18 cellular contexts compared by ENCODE assay signal in genomic region chr18:63445067-63445466, GRCh38. TPM values are rescaled to one million over a fixed set of nuclear protein-coding genes. Genes with fewer than 3 reads are reported as not detected.
A peak's percentile ranks its signal among the peaks of the same experiment; 100 is the strongest.
DNase-seq lines count a peak whose midpoint lies in the region; ATAC-seq and TF ChIP-seq lines count a peak whose summit lies in the region.
"Had no signal": no experiment of that assay in that cellular context is flagged by ENCODE, and none has a peak within 500 bp of the region (broad histone marks: within the 10 kb centered on the region; RNA-seq: fewer than 3 reads in every experiment).

No MANE protein-coding gene starts in this region.

- no peak overlapping the region for H3K27ac ChIP-seq in right atrium auricular region
- peak overlapping the region; percentile 54 to 66 for H3K27ac ChIP-seq in breast epithelium
- peak overlapping the region; percentile 53 for H3K27ac ChIP-seq in lower lobe of right lung
- peak overlapping the region; percentile 2 to 73 (median 29) for H3K27ac ChIP-seq in upper lobe of left lung
- H3K27ac ChIP-seq: 22Rv1 had no signal

- H3K4me1 Mint-ChIP-seq in stimulated activated naive B cell treated with anti-CD40 and anti-IgM and Interleukin-4, amounts not matched to agents 10 μg/mL and 1 μg/mL and 100 μg/mL, for 72 hours, result peaks cover 13 to 23% of the 10 kb centered on the region in 2 donors

- intact Hi-C loops in Right ventricle myocardium inferior (cut with DNase I), result no loop called here
- intact Hi-C loops in breast epithelium (cut with DNase I; ENCODE audit: low total_unique reads), result no loop called here
- intact Hi-C loops in lower lobe of right lung (cut with DNase I), result no loop called here

- TF ChIP-seq CTCF in right atrium auricular region (IDR thresholded peaks at IDR 0.05) (no peak), breast epithelium (IDR thresholded peaks at IDR 0.05) (no peak), lower lobe of right lung (IDR thresholded peaks at IDR 0.05) (no peak), upper lobe of left lung (IDR thresholded peaks at IDR 0.05) (no peak)

- no peaks in the 10 kb centered on the region for H3K36me3 Mint-ChIP-seq in stimulated activated naive B cell treated with anti-CD40 and anti-IgM and Interleukin-4, amounts not matched to agents 10 μg/mL and 1 μg/mL and 100 μg/mL, for 72 hours
- H3K36me3 Mint-ChIP-seq: activated naive CD4-positive, alpha-beta T cell treated with anti-CD3 and anti-CD28 coated beads, Interleukin-2, amount 50 U/mL, for 72 hours had no signal

- no peaks in the 10 kb centered on the region for H3K9me3 ChIP-seq in right atrium auricular region
- no peaks in the 10 kb centered on the region for H3K9me3 ChIP-seq in breast epithelium
- no peaks in the 10 kb centered on the region for H3K9me3 ChIP-seq in lower lobe of right lung
- H3K9me3 ChIP-seq in upper lobe of left lung, result no peaks in the 10 kb centered on the region
- H3K9me3 ChIP-seq: tibial nerve had no signal

- no peaks in the 10 kb centered on the region for H3K36me3 ChIP-seq in right atrium auricular region
- H3K36me3 ChIP-seq in breast epithelium, result no peaks in the 10 kb centered on the region
- H3K36me3 ChIP-seq in lower lobe of right lung, result no peaks in the 10 kb centered on the region
- no peaks in the 10 kb centered on the region for H3K36me3 ChIP-seq in upper lobe of left lung
- H3K36me3 ChIP-seq: tibial nerve had no signal

- H3K4me1 ChIP-seq in right atrium auricular region (peaks cover 0 to 3% of the 10 kb centered on the region in 2 donors), breast epithelium (no peaks in the 10 kb centered on the region), lower lobe of right lung (peaks cover 4% of the 10 kb centered on the region), upper lobe of left lung (no peaks in the 10 kb centered on the region)

- WGBS in upper lobe of left lung, 2 donors, result 52 to 59% methylated on average over 2 of the region's 2 CpGs

- peak; percentile 37 for ATAC-seq in Right ventricle myocardium inferior
- no peak for ATAC-seq in lower lobe of right lung
- ATAC-seq in upper lobe of left lung (ENCODE audit: low FRiP score in 2 of 2), result peak in 1 of 2 donors; percentile 46
- ATAC-seq in stimulated activated naive B cell treated with anti-CD40 and anti-IgM and Interleukin-4, amounts not matched to agents 10 μg/mL and 1 μg/mL and 100 μg/mL, for 72 hours (replicated peaks), result no peak
- ATAC-seq in GM19397 (IDR thresholded peaks at IDR 0.05; ENCODE audit: unreplicated experiment), result no peak
- ATAC-seq: activated naive CD4-positive, alpha-beta T cell treated with anti-CD3 and anti-CD28 coated beads, Interleukin-2, amount 50 U/mL, for 72 hours had no signal

- no peak for TF ChIP-seq POLR2A in breast epithelium (IDR thresholded peaks at IDR 0.05)
- no peak for TF ChIP-seq POLR2A in upper lobe of left lung (IDR thresholded peaks at IDR 0.05)

- no peak overlapping the region for H3K27ac Mint-ChIP-seq in stimulated activated naive B cell treated with anti-CD40 and anti-IgM and Interleukin-4, amounts not matched to agents 10 μg/mL and 1 μg/mL and 100 μg/mL, for 72 hours
- H3K27ac Mint-ChIP-seq: activated naive CD4-positive, alpha-beta T cell treated with anti-CD3 and anti-CD28 coated beads, Interleukin-2, amount 50 U/mL, for 72 hours; activated T-cell treated with anti-CD3 and anti-CD28 coated beads, Interleukin-2, amount 50 U/mL, for 24 hours had no signal

- peaks cover 0 to 1% of the 10 kb centered on the region in 2 donors for H3K9me3 Mint-ChIP-seq in stimulated activated naive B cell treated with anti-CD40 and anti-IgM and Interleukin-4, amounts not matched to agents 10 μg/mL and 1 μg/mL and 100 μg/mL, for 72 hours
- H3K9me3 Mint-ChIP-seq: activated naive CD4-positive, alpha-beta T cell treated with anti-CD3 and anti-CD28 coated beads, Interleukin-2, amount 50 U/mL, for 72 hours; activated T-cell treated with anti-CD3 and anti-CD28 coated beads, Interleukin-2, amount 50 U/mL, for 24 hours had no signal

- H3K27me3 Mint-ChIP-seq in stimulated activated naive B cell treated with anti-CD40 and anti-IgM and Interleukin-4, amounts not matched to agents 10 μg/mL and 1 μg/mL and 100 μg/mL, for 72 hours, result no peaks in the 10 kb centered on the region
- H3K27me3 Mint-ChIP-seq: activated T-cell treated with anti-CD3 and anti-CD28 coated beads, Interleukin-2, amount 50 U/mL, for 24 hours had no signal

- DNase-seq in Right ventricle myocardium inferior (ENCODE audit: missing footprints), result no peak
- DNase-seq in right atrium auricular region (ENCODE audit: low spot score), result no peak
- DNase-seq in breast epithelium (ENCODE audit: low spot score in 2 of 2), result peak in 1 of 2 donors; percentile 66
- no peak for DNase-seq in lower lobe of right lung
- DNase-seq in upper lobe of left lung, result no peak
- DNase-seq in ecto neural progenitor cell (ENCODE audit: low spot score), result no peak
- no peak for DNase-seq in stimulated activated naive B cell treated with anti-CD40 and anti-IgM and Interleukin-4, amounts not matched to agents 10 μg/mL and 1 μg/mL and 100 μg/mL, for 72 hours
- DNase-seq: activated CD4-positive, alpha-beta T cell treated with anti-CD3 and anti-CD28 coated beads, Interleukin-2, amount 50 U/mL, for 4 hours; activated T-cell treated with anti-CD3 and anti-CD28 coated beads, Interleukin-2, amount 50 U/mL, for 24 hours; DND-41; NCI-H774; SW 1271 had no signal

- no peak overlapping the region for H3K4me3 Mint-ChIP-seq in stimulated activated naive B cell treated with anti-CD40 and anti-IgM and Interleukin-4, amounts not matched to agents 10 μg/mL and 1 μg/mL and 100 μg/mL, for 72 hours
- H3K4me3 Mint-ChIP-seq: activated T-cell treated with anti-CD3 and anti-CD28 coated beads, Interleukin-2, amount 50 U/mL, for 24 hours had no signal

- H3K4me3 ChIP-seq in right atrium auricular region (no peak overlapping the region), breast epithelium (no peak overlapping the region), lower lobe of right lung (no peak overlapping the region), upper lobe of left lung (no peak overlapping the region)
- H3K4me3 ChIP-seq: tibial nerve had no signal

- TF ChIP-seq EP300 in upper lobe of left lung (IDR thresholded peaks at IDR 0.05), result no peak

- H3K27me3 ChIP-seq in right atrium auricular region, result no peaks in the 10 kb centered on the region
- no peaks in the 10 kb centered on the region for H3K27me3 ChIP-seq in breast epithelium
- H3K27me3 ChIP-seq in lower lobe of right lung (ENCODE audit: low read depth), result no peaks in the 10 kb centered on the region
- no peaks in the 10 kb centered on the region for H3K27me3 ChIP-seq in upper lobe of left lung
- H3K27me3 ChIP-seq: tibial nerve had no signal

RNA-seq across cellular contexts. Expression of gene VPS4B, which starts 22.8 kb away (rescaled TPM):
- total RNA-seq in Right ventricle myocardium inferior (20.4 TPM), right atrium auricular region (10 to 100 TPM; 14.1 to 16.4 TPM), breast epithelium (10 to 100 TPM; 34.1 to 61.5 (median 35.7) TPM), lower lobe of right lung (63.6 TPM), upper lobe of left lung (10 to 100 TPM; 24.1 to 63.7 (median 37.9) TPM)

RNA-seq across cellular contexts. Expression of gene SERPINB5, which starts 31.7 kb away (rescaled TPM):
- total RNA-seq in Right ventricle myocardium inferior, result not detected
- total RNA-seq in right atrium auricular region, result not detected
- 10 to 100 TPM in 2 of 3 donors, not detected in 1; 12.6 to 17.4 TPM for total RNA-seq in breast epithelium
- not detected for total RNA-seq in lower lobe of right lung
- total RNA-seq in upper lobe of left lung, result under 1 TPM in 2 of 6 donors, not detected in 4; 0.61 to 0.98 TPM
- total RNA-seq: activated naive CD4-positive, alpha-beta T cell treated with anti-CD3 and anti-CD28 coated beads, Interleukin-2, amount 50 U/mL, for 72 hours; fibroblast of villous mesenchyme; lung microvascular endothelial cell; tibial nerve had no signal

Comparison
In these comparisons a context has a peak if more than half of its experiments do, and no peak if none do; other contexts are left out.
1. H3K27ac ChIP-seq: peak in breast epithelium (2 of 2), lower lobe of right lung (single experiment) and upper lobe of left lung (4 of 4); none in right atrium auricular region (0 of 2).